In genomic region chr20:11585752-11586352, GRCh38 we compare ENCODE assay signal across 1 cellular context.
TF ChIP-seq lines count a peak whose summit lies in the region.

No MANE protein-coding gene starts in this region.

TF ChIP-seq in GM23338, 12 proteins besides CTCF, POLR2A, EP300 and RAD21 (continued from another document):
- TF ChIP-seq REST (IDR thresholded peaks at IDR 0.05; ENCODE audit: unreplicated experiment), result no peak
- TF ChIP-seq EZH2 (IDR thresholded peaks at IDR 0.05; ENCODE audit: low read depth, unreplicated experiment), result no peak
